ENCODE assay signal across 25 cellular contexts in genomic region chr7:82382276-82382675, GRCh38.
A peak's percentile ranks its signal among the peaks of the same experiment; 100 is the strongest.
DNase-seq lines count a peak whose midpoint lies in the region; ATAC-seq and TF ChIP-seq lines count a peak whose summit lies in the region.
"Had no signal": no experiment of that assay in that cellular context is flagged by ENCODE, and none has a peak within 500 bp of the region (broad histone marks: within the 10 kb centered on the region; RNA-seq: fewer than 3 reads in every experiment).

No MANE protein-coding gene starts in this region.

- no peaks in the 10 kb centered on the region for H3K36me3 Mint-ChIP-seq in nephron progenitor cell (ENCODE audit: low read depth)
- H3K36me3 Mint-ChIP-seq in stimulated activated effector memory CD8-positive, alpha-beta T cell treated with anti-CD3 and anti-CD28 coated beads, Interleukin-12 subunit alpha, Interleukin-12 subunit beta, amount 100 ng/mL, for 72 hours = no peaks in the 10 kb centered on the region
- H3K36me3 Mint-ChIP-seq: activated naive CD8-positive, alpha-beta T cell treated with anti-CD3 and anti-CD28 coated beads, Interleukin-2, amount 10 ng/mL, durations not matched to agents 7 days and 5 days had no signal

- H3K27me3 Mint-ChIP-seq in nephron progenitor cell (ENCODE audit: low read depth, poor library complexity) = no peaks in the 10 kb centered on the region
- H3K27me3 Mint-ChIP-seq: activated CD4-positive, alpha-beta T cell treated with anti-CD3 and anti-CD28 coated beads, Interleukin-2, amount 10 ng/mL, durations not matched to agents 24 days and 14 days; activated naive CD8-positive, alpha-beta T cell treated with anti-CD3 and anti-CD28 coated beads, Interleukin-2, amount 10 ng/mL, durations not matched to agents 7 days and 5 days had no signal

- DNase-seq in DMS79 treated with DMSO at 0.1 percent for 48 hours (lab: John Stamatoyannopoulos, UW) = peak; percentile 97
- peak; percentile 14 for DNase-seq in LHCN-M2 (ENCODE audit: low read depth)
- DNase-seq in astrocyte of the hippocampus (ENCODE audit: low read depth, low spot score) = peak; percentile 14
- DNase-seq in nephron progenitor cell = no peak
- DNase-seq in stimulated activated effector memory CD8-positive, alpha-beta T cell treated with anti-CD3 and anti-CD28 coated beads, Interleukin-12 subunit alpha, Interleukin-12 subunit beta, amount 100 ng/mL, for 72 hours (ENCODE audit: low spot score in 2 of 2) = no peak
- no peak for DNase-seq in AG08396 (ENCODE audit: low spot score)
- DNase-seq: activated CD4-positive, alpha-beta T cell treated with anti-CD3 and anti-CD28 coated beads, Interleukin-2, amount 10 ng/mL, durations not matched to agents 24 days and 14 days; activated naive CD8-positive, alpha-beta T cell treated with anti-CD3 and anti-CD28 coated beads, Interleukin-2, amount 10 ng/mL, durations not matched to agents 7 days and 5 days; brain microvascular endothelial cell; DMS 273 treated with DMSO at 0.1 percent for 48 hours; foreskin melanocyte; GDM1; hippocampal formation; islet precursor cell; lower lobe of right lung; NCI-H1092; NCI-H2171; NCI-H82; OCI-M1; right cardiac atrium; Right ventricle myocardium superior; T-helper 1 cell had no signal

- H3K27ac Mint-ChIP-seq in nephron progenitor cell = peak overlapping the region; percentile 45
- H3K27ac Mint-ChIP-seq in stimulated activated effector memory CD8-positive, alpha-beta T cell treated with anti-CD3 and anti-CD28 coated beads, Interleukin-12 subunit alpha, Interleukin-12 subunit beta, amount 100 ng/mL, for 72 hours = no peak overlapping the region
- H3K27ac Mint-ChIP-seq: activated CD4-positive, alpha-beta T cell treated with anti-CD3 and anti-CD28 coated beads, Interleukin-2, amount 10 ng/mL, durations not matched to agents 24 days and 14 days; activated naive CD8-positive, alpha-beta T cell treated with anti-CD3 and anti-CD28 coated beads, Interleukin-2, amount 10 ng/mL, durations not matched to agents 7 days and 5 days; activated T-helper 2 cell treated with anti-CD3 and anti-CD28 coated beads, Interferon-gamma antibody, Interleukin-2, Interleukin-4, amounts not matched to agents 10 μg/mL and 5 μg/mL and 100 μg/mL, durations not matched to agents 14 hours and 24 hours and 36 hours had no signal

- no peak for TF ChIP-seq CTCF in nephron progenitor cell (IDR thresholded peaks at IDR 0.05)

- peaks cover 21% of the 10 kb centered on the region for H3K4me1 Mint-ChIP-seq in nephron progenitor cell
- H3K4me1 Mint-ChIP-seq in stimulated activated effector memory CD8-positive, alpha-beta T cell treated with anti-CD3 and anti-CD28 coated beads, Interleukin-12 subunit alpha, Interleukin-12 subunit beta, amount 100 ng/mL, for 72 hours = no peaks in the 10 kb centered on the region
- H3K4me1 Mint-ChIP-seq: activated CD4-positive, alpha-beta T cell treated with anti-CD3 and anti-CD28 coated beads, Interleukin-2, amount 10 ng/mL, durations not matched to agents 24 days and 14 days; activated naive CD8-positive, alpha-beta T cell treated with anti-CD3 and anti-CD28 coated beads, Interleukin-2, amount 10 ng/mL, durations not matched to agents 7 days and 5 days had no signal

- H3K4me3 Mint-ChIP-seq in nephron progenitor cell = no peak overlapping the region
- H3K4me3 Mint-ChIP-seq in stimulated activated effector memory CD8-positive, alpha-beta T cell treated with anti-CD3 and anti-CD28 coated beads, Interleukin-12 subunit alpha, Interleukin-12 subunit beta, amount 100 ng/mL, for 72 hours = no peak overlapping the region
- H3K4me3 Mint-ChIP-seq: activated CD4-positive, alpha-beta T cell treated with anti-CD3 and anti-CD28 coated beads, Interleukin-2, amount 10 ng/mL, durations not matched to agents 24 days and 14 days; activated naive CD8-positive, alpha-beta T cell treated with anti-CD3 and anti-CD28 coated beads, Interleukin-2, amount 10 ng/mL, durations not matched to agents 7 days and 5 days had no signal

- H3K9me3 Mint-ChIP-seq in nephron progenitor cell = no peaks in the 10 kb centered on the region
- H3K9me3 Mint-ChIP-seq in stimulated activated effector memory CD8-positive, alpha-beta T cell treated with anti-CD3 and anti-CD28 coated beads, Interleukin-12 subunit alpha, Interleukin-12 subunit beta, amount 100 ng/mL, for 72 hours = no peaks in the 10 kb centered on the region
- H3K9me3 Mint-ChIP-seq: activated CD4-positive, alpha-beta T cell treated with anti-CD3 and anti-CD28 coated beads, Interleukin-2, amount 10 ng/mL, durations not matched to agents 24 days and 14 days; activated naive CD8-positive, alpha-beta T cell treated with anti-CD3 and anti-CD28 coated beads, Interleukin-2, amount 10 ng/mL, durations not matched to agents 7 days and 5 days; activated T-helper 2 cell treated with anti-CD3 and anti-CD28 coated beads, Interferon-gamma antibody, Interleukin-2, Interleukin-4, amounts not matched to agents 10 μg/mL and 5 μg/mL and 100 μg/mL, durations not matched to agents 14 hours and 24 hours and 36 hours had no signal

- no peak for ATAC-seq in HG03039 (IDR thresholded peaks at IDR 0.05; ENCODE audit: unreplicated experiment)
- no peak for ATAC-seq in stimulated activated effector memory CD8-positive, alpha-beta T cell treated with anti-CD3 and anti-CD28 coated beads, Interleukin-12 subunit alpha, Interleukin-12 subunit beta, amount 100 ng/mL, for 72 hours
- ATAC-seq in activated CD4-positive, CD25-positive, alpha-beta regulatory T cell treated with anti-CD3 and anti-CD28 coated beads, Interleukin-2, amount 50 U/mL, for 24 hours = no peak
- ATAC-seq: lower lobe of right lung, right cardiac atrium had no signal

Comparison
In these comparisons a context has a peak if more than half of its experiments do, and no peak if none do; other contexts are left out.
1. DNase-seq: peak in DMS79 treated with DMSO at 0.1 percent for 48 hours (single experiment), LHCN-M2 (single experiment) and astrocyte of the hippocampus (single experiment); none in nephron progenitor cell (single experiment), stimulated activated effector memory CD8-positive, alpha-beta T cell treated with anti-CD3 and anti-CD28 coated beads, Interleukin-12 subunit alpha, Interleukin-12 subunit beta, amount 100 ng/mL, for 72 hours (0 of 2) and AG08396 (single experiment).